In the genomic region with DNA sequence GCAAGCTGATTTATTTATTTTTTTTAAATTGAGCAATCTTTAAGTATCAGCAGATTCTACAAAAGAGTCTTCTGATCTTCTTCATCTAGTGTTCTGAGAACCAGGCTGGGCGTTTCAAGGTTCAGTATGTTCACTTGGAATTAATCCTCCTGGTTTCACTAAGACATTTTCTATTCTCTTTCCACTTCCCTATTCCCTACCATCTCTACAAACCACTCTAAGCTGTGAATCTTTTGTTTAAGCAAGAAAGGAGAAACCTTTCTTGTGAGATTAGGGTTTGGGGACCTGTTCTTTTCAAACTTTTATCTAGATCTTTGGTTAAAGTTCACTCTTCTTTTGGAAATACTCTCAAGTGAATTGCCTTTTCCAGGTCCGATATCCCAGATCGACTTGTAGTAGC, we compare ENCODE assay signal across 15 cellular contexts.
"Had no signal": no experiment of that assay in that cellular context is flagged by ENCODE, and none has a peak within 500 bp of the region (broad histone marks: within the 10 kb centered on the region; RNA-seq: fewer than 3 reads in every experiment).

No MANE protein-coding gene starts in this region.

- H3K4me3 Mint-ChIP-seq: activated naive CD4-positive, alpha-beta T cell treated with anti-CD3 and anti-CD28 coated beads for 36 hours; activated naive CD8-positive, alpha-beta T cell treated with anti-CD3 and anti-CD28 coated beads, Interleukin-2, amount 50 U/mL, for 24 hours; stimulated activated naive CD8-positive, alpha-beta T cell treated with anti-CD3 and anti-CD28 coated beads, Interleukin-15, amount 100 ng/mL, for 72 hours; T-helper 1 cell treated with Interleukin-12 subunit alpha and Interleukin-12 subunit beta and Interleukin-4 antibody, amounts not matched to agents 30 μg/mL and 1 μg/mL, for 36 hours had no signal

- H3K27ac Mint-ChIP-seq: activated naive CD4-positive, alpha-beta T cell treated with anti-CD3 and anti-CD28 coated beads for 36 hours; activated naive CD8-positive, alpha-beta T cell treated with anti-CD3 and anti-CD28 coated beads, Interleukin-2, amount 50 U/mL, for 24 hours; activated T-helper 2 cell treated with anti-CD3 and anti-CD28 coated beads, Interferon-gamma antibody, Interleukin-2, Interleukin-4, amounts not matched to agents 10 μg/mL and 5 μg/mL and 100 μg/mL, durations not matched to agents 14 hours and 24 hours and 36 hours; stimulated activated naive CD8-positive, alpha-beta T cell treated with anti-CD3 and anti-CD28 coated beads, Interleukin-15, amount 100 ng/mL, for 72 hours; T-helper 1 cell treated with Interleukin-12 subunit alpha and Interleukin-12 subunit beta and Interleukin-4 antibody, amounts not matched to agents 30 μg/mL and 1 μg/mL, for 36 hours had no signal

- H3K27me3 Mint-ChIP-seq: activated naive CD8-positive, alpha-beta T cell treated with anti-CD3 and anti-CD28 coated beads, Interleukin-2, amount 50 U/mL, for 24 hours; stimulated activated naive CD8-positive, alpha-beta T cell treated with anti-CD3 and anti-CD28 coated beads, Interleukin-15, amount 100 ng/mL, for 72 hours had no signal

- H3K4me3 ChIP-seq: lung, pancreas, sigmoid colon, spleen, upper lobe of right lung had no signal

- DNase-seq: activated naive CD4-positive, alpha-beta T cell treated with anti-CD3 and anti-CD28 coated beads for 36 hours; activated naive CD8-positive, alpha-beta T cell treated with anti-CD3 and anti-CD28 coated beads, Interleukin-2, amount 50 U/mL, for 24 hours; aorta; cortex of kidney; effector CD8-positive, alpha-beta T cell; foreskin melanocyte; left cardiac atrium; pancreas; sigmoid colon; spleen; stimulated activated naive CD8-positive, alpha-beta T cell treated with anti-CD3 and anti-CD28 coated beads, Interleukin-15, amount 100 ng/mL, for 72 hours; upper lobe of right lung had no signal

- H3K36me3 ChIP-seq: pancreas, upper lobe of right lung had no signal

- H3K27me3 ChIP-seq: pancreas, sigmoid colon, spleen, upper lobe of right lung had no signal
